ENCODE assay signal across 9 cellular contexts in genomic region chr12:123712780-123713319, GRCh38. TPM values are rescaled to one million over a fixed set of nuclear protein-coding genes. Genes with fewer than 3 reads are reported as not detected.
DNase-seq lines count a peak whose midpoint lies in the region; ATAC-seq and TF ChIP-seq lines count a peak whose summit lies in the region.
"Had no signal": no experiment of that assay in that cellular context is flagged by ENCODE, and none has a peak within 500 bp of the region (broad histone marks: within the 10 kb centered on the region; RNA-seq: fewer than 3 reads in every experiment).

No MANE protein-coding gene starts in this region.

- DNase-seq in Calu3 (peak; percentile 24), NCI-H1105 (lab: John Stamatoyannopoulos, UW) (peak; percentile 28), OCI-M2 (lab: John Stamatoyannopoulos, UW; ENCODE audit: unreplicated experiment) (no peak), GM10266 (ENCODE audit: extremely low spot score) (no peak), NCI-H510A treated with DMSO at 0.1 percent for 48 hours (lab: John Stamatoyannopoulos, UW) (no peak)
- DNase-seq in central memory CD8-positive, alpha-beta T cell (ENCODE audit: low spot score in 2 of 2): no peak

- peaks cover 10 to 13% of the 10 kb centered on the region in 2 donors for H3K4me1 ChIP-seq in muscle layer of duodenum (ENCODE audit: control insufficient read depth in 1 of 2, insufficient read depth in 2 of 2, low read length in 2 of 2)

- H3K27ac ChIP-seq in muscle layer of duodenum (ENCODE audit: low read length): no peak overlapping the region

- TF ChIP-seq CTCF in Calu3 (IDR thresholded peaks at IDR 0.05; ENCODE audit: unreplicated experiment): no peak
- no peak for TF ChIP-seq CTCF in GM10266 (IDR thresholded peaks at IDR 0.05; ENCODE audit: control insufficient read depth, insufficient read depth, low read depth, missing control alignments)

- H3K9me3 ChIP-seq in muscle layer of duodenum (ENCODE audit: control insufficient read depth in 1 of 2, low read length in 2 of 2): no peaks in the 10 kb centered on the region

- peak overlapping the region; percentile 79 for H3K4me3 Mint-ChIP-seq in Calu3 (ENCODE audit: low read depth, unreplicated experiment)
- peak overlapping the region; percentile 94 for H3K4me3 Mint-ChIP-seq in central memory CD8-positive, alpha-beta T cell

- no peak for ATAC-seq in central memory CD8-positive, alpha-beta T cell (replicated peaks; ENCODE audit: extremely low read depth, poor library complexity, severe bottlenecking)
- ATAC-seq in HG02973 (IDR thresholded peaks at IDR 0.05; ENCODE audit: unreplicated experiment): no peak

- H3K27me3 Mint-ChIP-seq in Calu3 (ENCODE audit: unreplicated experiment): no peaks in the 10 kb centered on the region
- no peaks in the 10 kb centered on the region for H3K27me3 Mint-ChIP-seq in central memory CD8-positive, alpha-beta T cell

- intact Hi-C loops in Calu3 (cut with micrococcal nuclease; ENCODE audit: unreplicated experiment): no loop called here

- no peaks in the 10 kb centered on the region for H3K36me3 ChIP-seq in muscle layer of duodenum (ENCODE audit: control insufficient read depth in 1 of 2, insufficient read depth in 2 of 2, low read length in 2 of 2)

- H3K36me3 Mint-ChIP-seq in Calu3 (ENCODE audit: insufficient read depth, unreplicated experiment): peaks cover 28% of the 10 kb centered on the region
- H3K36me3 Mint-ChIP-seq in central memory CD8-positive, alpha-beta T cell (ENCODE audit: insufficient read depth): peaks cover 17% of the 10 kb centered on the region

- H3K4me1 Mint-ChIP-seq in Calu3 (ENCODE audit: low read depth, unreplicated experiment): peaks cover 14% of the 10 kb centered on the region
- H3K4me1 Mint-ChIP-seq in central memory CD8-positive, alpha-beta T cell: peaks cover 35% of the 10 kb centered on the region

- H3K9me3 Mint-ChIP-seq in Calu3 (ENCODE audit: low read depth, unreplicated experiment): no peaks in the 10 kb centered on the region
- H3K9me3 Mint-ChIP-seq in central memory CD8-positive, alpha-beta T cell: no peaks in the 10 kb centered on the region

- H3K27ac Mint-ChIP-seq in Calu3 (ENCODE audit: unreplicated experiment): peak overlapping the region; percentile 0
- peak overlapping the region; percentile 72 for H3K27ac Mint-ChIP-seq in central memory CD8-positive, alpha-beta T cell (ENCODE audit: low read depth)

- BruUV-seq in Calu3 (replicated peaks; lab: Mats Ljungman, UMichigan): no TSS peak

- peak overlapping the region; percentile 61 to 97 for H3K4me3 ChIP-seq in muscle layer of duodenum (ENCODE audit: low read depth in 1 of 2, low read length in 2 of 2)

- no peaks in the 10 kb centered on the region for H3K27me3 ChIP-seq in muscle layer of duodenum (ENCODE audit: low read depth, low read length)

- CTCF ChIA-PET in Calu3 (lab: Charles Lee): no interaction called here

RNA-seq across cellular contexts. Expression of gene ATP6V0A2, which starts 0.7 kb away (rescaled TPM):
- total RNA-seq in Calu3 (2022): 37.8 and 41.0 TPM in 2 replicates

RNA-seq across cellular contexts. Expression of gene TCTN2, which starts 41.9 kb away (rescaled TPM):
- 9.0 and 11.5 TPM in 2 replicates for total RNA-seq in Calu3 (2022)

RNA-seq across cellular contexts. Expression of gene DNAH10, which starts 49.3 kb away (rescaled TPM):
- total RNA-seq in Calu3 (2022): 0.14 and 0.20 TPM in 2 replicates
- total RNA-seq: M059J had no signal

Comparison
In these comparisons a context has a peak if more than half of its experiments do, and no peak if none do; other contexts are left out.
1. DNase-seq: peak in Calu3 (single experiment) and NCI-H1105 (single experiment); none in central memory CD8-positive, alpha-beta T cell (0 of 2), OCI-M2 (single experiment), GM10266 (single experiment) and NCI-H510A treated with DMSO at 0.1 percent for 48 hours (single experiment).